Comparison of ENCODE assay signal across 17 cellular contexts in genomic region chr1:229184066-229184465, GRCh38.
"Had no signal": no experiment of that assay in that cellular context is flagged by ENCODE, and none has a peak within 500 bp of the region (broad histone marks: within the 10 kb centered on the region; RNA-seq: fewer than 3 reads in every experiment).

No MANE protein-coding gene starts in this region.

- H3K36me3 ChIP-seq: upper lobe of left lung had no signal

- H3K27me3 ChIP-seq: foreskin keratinocyte, testis, upper lobe of left lung had no signal

- H3K4me3 ChIP-seq: smooth muscle cell, testis, upper lobe of left lung had no signal

- H3K27ac ChIP-seq: foreskin keratinocyte, testis, upper lobe of left lung had no signal

- H3K9me3 ChIP-seq: testis, upper lobe of left lung had no signal

- ATAC-seq: activated CD8-positive, alpha-beta T cell treated with anti-CD3 and anti-CD28 coated beads, Interleukin-2, amount 10 ng/mL, durations not matched to agents 7 days and 5 days; activated naive CD8-positive, alpha-beta T cell treated with anti-CD3 and anti-CD28 coated beads, Interleukin-2, amount 50 U/mL, for 24 hours; foreskin keratinocyte; sciatic nerve; stimulated activated naive B cell treated with anti-CD40 and anti-IgM and Interleukin-4, amounts not matched to agents 10 μg/mL and 1 μg/mL and 100 μg/mL, for 72 hours had no signal

- H3K4me1 ChIP-seq: foreskin keratinocyte, testis, upper lobe of left lung had no signal

- DNase-seq: activated CD4-positive, alpha-beta T cell treated with anti-CD3 and anti-CD28 coated beads for 1 hour; activated CD4-positive, alpha-beta T cell treated with anti-CD3 and anti-CD28 coated beads, Interleukin-2, amount 50 U/mL, for 1 hour; activated CD8-positive, alpha-beta T cell treated with anti-CD3 and anti-CD28 coated beads, Interleukin-2, amount 10 ng/mL, durations not matched to agents 7 days and 5 days; activated gamma-delta T cell; activated naive CD4-positive, alpha-beta T cell treated with anti-CD3 and anti-CD28 coated beads, Interleukin-2, amount 50 U/mL, for 16 hours; activated naive CD8-positive, alpha-beta T cell treated with anti-CD3 and anti-CD28 coated beads, Interleukin-2, amount 50 U/mL, for 24 hours; cortex of kidney; foreskin keratinocyte; occipital lobe; posterior cingulate gyrus; stimulated activated CD4-positive, alpha-beta T cell treated with anti-CD3 and anti-CD28 coated beads, Interleukin-15, amount 100 ng/mL, for 24 hours; stimulated activated CD8-positive, alpha-beta memory T cell treated with anti-CD3 and anti-CD28 coated beads, Interleukin-4, amount 100 ng/mL, for 48 hours; stimulated activated naive B cell treated with anti-CD40 and anti-IgM and Interleukin-4, amounts not matched to agents 10 μg/mL and 1 μg/mL and 100 μg/mL, for 72 hours; testis; upper lobe of left lung had no signal
